Comparison of ENCODE assay signal across 31 cellular contexts in the genomic region with DNA sequence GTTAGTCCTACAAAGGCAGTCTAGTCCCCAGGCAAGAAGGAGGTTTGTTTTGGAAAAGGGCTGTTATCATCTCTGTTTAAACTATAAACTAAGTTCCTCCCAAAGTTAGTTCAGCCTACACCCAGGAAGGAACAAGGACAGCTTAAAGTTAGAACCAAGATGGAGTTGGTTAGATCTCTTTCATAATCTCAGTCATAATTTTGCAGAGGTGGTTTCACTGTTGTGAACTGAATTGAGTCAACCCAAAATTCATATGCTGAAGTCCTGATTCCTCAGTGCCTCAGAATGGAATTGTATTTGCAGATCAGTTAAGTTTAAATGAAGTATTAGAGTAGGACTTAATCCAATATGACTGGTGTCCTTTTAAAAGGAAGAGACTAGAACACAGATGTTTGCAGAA.
"Had no signal": no experiment of that assay in that cellular context is flagged by ENCODE, and none has a peak within 500 bp of the region (broad histone marks: within the 10 kb centered on the region; RNA-seq: fewer than 3 reads in every experiment).

No MANE protein-coding gene starts in this region.

- H3K4me3 ChIP-seq: adrenal gland, body of pancreas, esophagus muscularis mucosa, gastroesophageal sphincter, heart right ventricle, hepatocyte had no signal

- H2AFZ ChIP-seq: hepatocyte had no signal

- H3K79me2 ChIP-seq: hepatocyte had no signal

- H3K4me1 ChIP-seq: adrenal gland, body of pancreas, esophagus muscularis mucosa, gastroesophageal sphincter had no signal

- ATAC-seq: activated CD4-positive, CD25-positive, alpha-beta regulatory T cell treated with anti-CD3 and anti-CD28 coated beads, Interleukin-2, amount 50 U/mL, for 24 hours; activated CD8-positive, alpha-beta T cell treated with anti-CD3 and anti-CD28 coated beads for 36 hours; activated naive CD8-positive, alpha-beta T cell treated with anti-CD3 and anti-CD28 coated beads, Interleukin-2, amount 50 U/mL, for 24 hours; body of pancreas; effector memory CD8-positive, alpha-beta T cell; foreskin keratinocyte; gastroesophageal sphincter; heart right ventricle; T-helper 17 cell had no signal

- H3K27me3 ChIP-seq: adrenal gland, body of pancreas, esophagus muscularis mucosa, gastroesophageal sphincter, hepatocyte had no signal

- H3K9me3 ChIP-seq: adrenal gland, body of pancreas had no signal

- H3K36me3 Mint-ChIP-seq: activated naive CD4-positive, alpha-beta T cell treated with anti-CD3 and anti-CD28 coated beads, Interleukin-2, amount 50 U/mL, for 24 hours had no signal

- H3K27ac Mint-ChIP-seq: activated B cell treated with CpG ODN at 0.5 μM for 24 hours; activated CD8-positive, alpha-beta T cell treated with anti-CD3 and anti-CD28 coated beads for 36 hours; activated naive CD4-positive, alpha-beta T cell treated with anti-CD3 and anti-CD28 coated beads for 36 hours; activated naive CD4-positive, alpha-beta T cell treated with anti-CD3 and anti-CD28 coated beads, Interleukin-2, amount 50 U/mL, for 24 hours; activated naive CD8-positive, alpha-beta T cell treated with anti-CD3 and anti-CD28 coated beads for 36 hours; activated naive CD8-positive, alpha-beta T cell treated with anti-CD3 and anti-CD28 coated beads, Interleukin-2, amount 50 U/mL, for 24 hours; effector memory CD8-positive, alpha-beta T cell; T-helper 17 cell; T-helper 2 cell treated with Interferon-gamma antibody and Interleukin-4, amounts not matched to agents 5 μg/mL and 100 μg/mL, for 36 hours had no signal

- H3K4me1 Mint-ChIP-seq: activated naive CD4-positive, alpha-beta T cell treated with anti-CD3 and anti-CD28 coated beads, Interleukin-2, amount 50 U/mL, for 24 hours; activated naive CD8-positive, alpha-beta T cell treated with anti-CD3 and anti-CD28 coated beads for 36 hours; activated naive CD8-positive, alpha-beta T cell treated with anti-CD3 and anti-CD28 coated beads, Interleukin-2, amount 50 U/mL, for 24 hours; T-helper 17 cell had no signal

- H3K27ac ChIP-seq: adrenal gland, body of pancreas, esophagus muscularis mucosa, foreskin keratinocyte, gastroesophageal sphincter, heart right ventricle, hepatocyte, WERI-Rb-1 had no signal

- H3K4me3 Mint-ChIP-seq: activated B cell treated with CpG ODN at 0.5 μM for 24 hours; activated CD8-positive, alpha-beta T cell treated with anti-CD3 and anti-CD28 coated beads for 36 hours; activated naive CD4-positive, alpha-beta T cell treated with anti-CD3 and anti-CD28 coated beads for 36 hours; activated naive CD4-positive, alpha-beta T cell treated with anti-CD3 and anti-CD28 coated beads, Interleukin-2, amount 50 U/mL, for 24 hours; activated naive CD8-positive, alpha-beta T cell treated with anti-CD3 and anti-CD28 coated beads for 36 hours; activated naive CD8-positive, alpha-beta T cell treated with anti-CD3 and anti-CD28 coated beads, Interleukin-2, amount 50 U/mL, for 24 hours; effector memory CD8-positive, alpha-beta T cell; T-helper 17 cell; T-helper 2 cell treated with Interferon-gamma antibody and Interleukin-4, amounts not matched to agents 5 μg/mL and 100 μg/mL, for 36 hours had no signal

- H3K9me3 Mint-ChIP-seq: activated B cell treated with CpG ODN at 0.5 μM for 24 hours; activated naive CD4-positive, alpha-beta T cell treated with anti-CD3 and anti-CD28 coated beads, Interleukin-2, amount 50 U/mL, for 24 hours; activated naive CD8-positive, alpha-beta T cell treated with anti-CD3 and anti-CD28 coated beads, Interleukin-2, amount 50 U/mL, for 24 hours; effector memory CD8-positive, alpha-beta T cell had no signal

- H3K4me2 ChIP-seq: hepatocyte had no signal

- H3K36me3 ChIP-seq: adrenal gland, esophagus muscularis mucosa, gastroesophageal sphincter, heart right ventricle, WERI-Rb-1 had no signal

- DNase-seq: activated B cell treated with CpG ODN at 0.5 μM for 24 hours; activated CD4-positive, alpha-beta T cell treated with anti-CD3 and anti-CD28 coated beads for 48 hours; activated CD4-positive, alpha-beta T cell treated with anti-CD3 and anti-CD28 coated beads, Interleukin-2, amount 50 U/mL, for 1 hour; activated CD4-positive, alpha-beta T cell treated with anti-CD3 and anti-CD28 coated beads, Interleukin-2, amount 50 U/mL, for 48 hours; activated CD8-positive, alpha-beta memory T cell treated with anti-CD3 and anti-CD28 coated beads for 24 hours; activated CD8-positive, alpha-beta T cell treated with anti-CD3 and anti-CD28 coated beads for 36 hours; activated effector memory CD4-positive, alpha-beta T cell treated with anti-CD3 and anti-CD28 coated beads, Interleukin-2, amount 50 U/mL, for 16 hours; activated naive CD4-positive, alpha-beta T cell treated with anti-CD3 and anti-CD28 coated beads for 36 hours; activated naive CD8-positive, alpha-beta T cell treated with anti-CD3 and anti-CD28 coated beads for 36 hours; activated naive CD8-positive, alpha-beta T cell treated with anti-CD3 and anti-CD28 coated beads, Interleukin-2, amount 50 U/mL, for 24 hours; activated T-cell treated with anti-CD3 and anti-CD28 coated beads, Interleukin-2, amount 50 U/mL, for 48 hours; adrenal gland; amygdala; aorta; body of pancreas; caudate nucleus; cortex of kidney; dermis blood vessel endothelial cell; effector CD4-positive, alpha-beta T cell; effector memory CD8-positive, alpha-beta T cell; foreskin keratinocyte; heart right ventricle; T-helper 17 cell; T1000; WERI-Rb-1 had no signal

- H3K27me3 Mint-ChIP-seq: activated B cell treated with CpG ODN at 0.5 μM for 24 hours had no signal
